Comparison of ENCODE assay signal across 38 cellular contexts in genomic region chrX:155270969-155271368, GRCh38. TPM values are rescaled to one million over a fixed set of nuclear protein-coding genes. Genes with fewer than 3 reads are reported as not detected.
"Had no signal": no experiment of that assay in that cellular context is flagged by ENCODE, and none has a peak within 500 bp of the region (broad histone marks: within the 10 kb centered on the region; RNA-seq: fewer than 3 reads in every experiment).

No MANE protein-coding gene starts in this region.

- H3K9me3 ChIP-seq: MG63 had no signal

- DNase-seq: Karpas-422, Kasumi-1, MG63, MM.1S, MV-4-11, NCI-H1048, NCI-H1092, NCI-H1092 treated with DMSO at 0.1 percent for 48 hours, NCI-H1105, NCI-H1105 treated with DMSO at 0.1 percent for 48 hours, NCI-H1417, NCI-H1417 treated with DMSO at 0.1 percent for 48 hours, NCI-H1436, NCI-H1436 treated with DMSO at 0.1 percent for 48 hours, NCI-H146, NCI-H1694, NCI-H1694 treated with DMSO at 0.1 percent for 48 hours, NCI-H187, NCI-H187 treated with DMSO at 0.1 percent for 48 hours, NCI-H1930, NCI-H2029, NCI-H2029 treated with DMSO at 0.1 percent for 48 hours, NCI-H2081, NCI-H2081 treated with DMSO at 0.1 percent for 48 hours, NCI-H2107, NCI-H2171, NCI-H2171 treated with DMSO at 0.1 percent for 48 hours, NCI-H2227 treated with DMSO at 0.1 percent for 48 hours, NCI-H226, NCI-H345, NCI-H446, NCI-H446 treated with DMSO at 0.1 percent for 48 hours, NCI-H510A, NCI-H510A treated with DMSO at 0.1 percent for 48 hours, NCI-H524, NCI-H524 treated with DMSO at 0.1 percent for 48 hours, NCI-H526 had no signal

- H3K27me3 ChIP-seq: MG63 had no signal

- H3K36me3 ChIP-seq: MG63 had no signal

- H3K4me3 ChIP-seq: MG63 had no signal

RNA-seq across cellular contexts. Expression of gene RAB39B, which starts 6.7 kb away (rescaled TPM):
- total RNA-seq: M059J had no signal
